1 cellular context compared by ENCODE assay signal in genomic region chr17:44315760-44316731, GRCh38.
A peak's percentile ranks its signal among the peaks of the same experiment; 100 is the strongest.
TF ChIP-seq lines count a peak whose summit lies in the region.

No MANE protein-coding gene starts in this region.

TF ChIP-seq in H1, 55 proteins besides CTCF, POLR2A, EP300 and RAD21:
- TF ChIP-seq SP2 (IDR thresholded peaks at IDR 0.05; ENCODE audit: low read length) (no peak), PHF8 (conservative IDR thresholded peaks at IDR 0.05; ENCODE audit: low read depth, low read length) (no peak), BACH1 (IDR thresholded peaks at IDR 0.05; ENCODE audit: low read length) (0 out of 2 replicates have a peak, but pooled peaks have one; percentile 11), FOSL1 (IDR thresholded peaks at IDR 0.05; ENCODE audit: insufficient read depth, low read depth, low read length) (no peak), SUZ12 (IDR thresholded peaks at IDR 0.05; ENCODE audit: low read length) (peak; percentile 5; the same call in 1 of the 2 replicates), TEAD4 (IDR thresholded peaks at IDR 0.05; ENCODE audit: low read depth, low read length) (no peak), POLR2AphosphoS5 (IDR thresholded peaks at IDR 0.05; ENCODE audit: low read depth, low read length) (no peak), TAF1 (IDR thresholded peaks at IDR 0.05; ENCODE audit: low read depth, low read length) (0 out of 2 replicates have a peak, but pooled peaks have one; percentile 11), SAP30 (IDR thresholded peaks at IDR 0.05; ENCODE audit: insufficient read depth, insufficient replicate concordance, low read length) (no peak), CBX5 (IDR thresholded peaks at IDR 0.05; ENCODE audit: low read depth, low read length) (no peak), JUN (IDR thresholded peaks at IDR 0.05; ENCODE audit: low read depth, low read length) (no peak), CEBPB (IDR thresholded peaks at IDR 0.05; ENCODE audit: low read depth, low read length) (no peak), ZNF274 (IDR thresholded peaks at IDR 0.05; ENCODE audit: borderline replicate concordance, extremely low read depth, low read length) (no peak), KDM5A (IDR thresholded peaks at IDR 0.05; ENCODE audit: low read length) (no peak), TCF12 (IDR thresholded peaks at IDR 0.05; ENCODE audit: low read depth, low read length) (no peak), RFX5 (IDR thresholded peaks at IDR 0.05; ENCODE audit: borderline replicate concordance, low read depth, low read length) (no peak), JUND (IDR thresholded peaks at IDR 0.05; ENCODE audit: low read length) (no peak), BRCA1 (IDR thresholded peaks at IDR 0.05; ENCODE audit: low read depth, low read length) (no peak), SP4 (IDR thresholded peaks at IDR 0.05; ENCODE audit: low read length) (0 out of 2 replicates have a peak, but pooled peaks have one; percentile 43), SIRT6 (IDR thresholded peaks at IDR 0.05; ENCODE audit: low read length) (no peak), GABPA (IDR thresholded peaks at IDR 0.05; ENCODE audit: borderline replicate concordance, insufficient read depth, low read length) (no peak), POU5F1 (IDR thresholded peaks at IDR 0.05; ENCODE audit: low read depth, low read length) (no peak), KDM4A (IDR thresholded peaks at IDR 0.05; ENCODE audit: low read depth, low read length, severe bottlenecking) (peak; percentile 64), RNF2 (IDR thresholded peaks at IDR 0.05; ENCODE audit: borderline replicate concordance, low read depth, low read length, missing control alignments, poor library complexity, severe bottlenecking) (no peak), CBX8 (IDR thresholded peaks at IDR 0.05; ENCODE audit: borderline replicate concordance, low read depth, low read length) (no peak), NANOG (IDR thresholded peaks at IDR 0.05; ENCODE audit: insufficient read depth, low read depth, low read length, poor library complexity, severe bottlenecking) (no peak), SIX5 (IDR thresholded peaks at IDR 0.05; ENCODE audit: low read depth, low read length) (no peak), TAF7 (optimal IDR thresholded peaks at IDR 0.05; ENCODE audit: borderline replicate concordance, low read depth, low read length) (no peak), SIN3A (conservative IDR thresholded peaks at IDR 0.05 in 1 of 2, IDR thresholded peaks at IDR 0.05 in 1 of 2; ENCODE audit: low read depth in 1 of 2, low read length in 2 of 2) (peak in 1 of 2 experiments; percentile 54; a peak in 1 of 4 replicates), ATF2 (IDR thresholded peaks at IDR 0.05; ENCODE audit: low read length) (no peak), HDAC6 (IDR thresholded peaks at IDR 0.05; ENCODE audit: low read depth, low read length) (no peak), CHD7 (IDR thresholded peaks at IDR 0.05; ENCODE audit: insufficient replicate concordance, low read length) (no peak), MAFK (IDR thresholded peaks at IDR 0.05; ENCODE audit: low read depth, low read length) (no peak), EZH2 (IDR thresholded peaks at IDR 0.05; ENCODE audit: low read depth, low read length, severe bottlenecking) (peak; percentile 3), HDAC2 (IDR thresholded peaks at IDR 0.05; ENCODE audit: borderline replicate concordance in 1 of 2, low read depth in 2 of 2, low read length in 2 of 2) (no peak), SP1 (IDR thresholded peaks at IDR 0.05; ENCODE audit: low read depth, low read length) (no peak), NRF1 (IDR thresholded peaks at IDR 0.05; ENCODE audit: low read depth, low read length) (no peak), RBBP5 (IDR thresholded peaks at IDR 0.05; ENCODE audit: borderline replicate concordance, low read depth, low read length) (no peak), CREB1 (IDR thresholded peaks at IDR 0.05) (peak; percentile 14; the same call in 1 of the 2 replicates), GTF2F1 (IDR thresholded peaks at IDR 0.05; ENCODE audit: borderline replicate concordance, low read depth, low read length) (no peak), SRF (IDR thresholded peaks at IDR 0.05; ENCODE audit: low read depth, low read length) (no peak), CHD2 (IDR thresholded peaks at IDR 0.05; ENCODE audit: low read length) (no peak), KDM1A (IDR thresholded peaks at IDR 0.05; ENCODE audit: borderline replicate concordance, low read length) (no peak), ASH2L (IDR thresholded peaks at IDR 0.05; ENCODE audit: low read length) (no peak), YY1 (IDR thresholded peaks at IDR 0.05; ENCODE audit: low read depth, low read length) (no peak), BCL11A (IDR thresholded peaks at IDR 0.05; ENCODE audit: low read depth in 2 of 2, low read length in 2 of 2) (no peak), RXRA (IDR thresholded peaks at IDR 0.05; ENCODE audit: insufficient read depth, low read depth, low read length) (no peak), EGR1 (IDR thresholded peaks at IDR 0.05; ENCODE audit: borderline replicate concordance, low read depth, low read length) (no peak), CHD1 (IDR thresholded peaks at IDR 0.05; ENCODE audit: low read depth, low read length) (no peak), CTBP2 (IDR thresholded peaks at IDR 0.05; ENCODE audit: borderline replicate concordance, insufficient read depth, insufficient read length, low read length) (no peak), TBP (IDR thresholded peaks at IDR 0.05; ENCODE audit: low read depth, low read length) (peak; percentile 74)
- TF ChIP-seq, protein P1, sequence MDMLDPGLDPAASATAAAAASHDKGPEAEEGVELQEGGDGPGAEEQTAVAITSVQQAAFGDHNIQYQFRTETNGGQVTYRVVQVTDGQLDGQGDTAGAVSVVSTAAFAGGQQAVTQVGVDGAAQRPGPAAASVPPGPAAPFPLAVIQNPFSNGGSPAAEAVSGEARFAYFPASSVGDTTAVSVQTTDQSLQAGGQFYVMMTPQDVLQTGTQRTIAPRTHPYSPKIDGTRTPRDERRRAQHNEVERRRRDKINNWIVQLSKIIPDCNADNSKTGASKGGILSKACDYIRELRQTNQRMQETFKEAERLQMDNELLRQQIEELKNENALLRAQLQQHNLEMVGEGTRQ (IDR thresholded peaks at IDR 0.05; ENCODE audit: low read length) = no peak
- TF ChIP-seq, protein P2, sequence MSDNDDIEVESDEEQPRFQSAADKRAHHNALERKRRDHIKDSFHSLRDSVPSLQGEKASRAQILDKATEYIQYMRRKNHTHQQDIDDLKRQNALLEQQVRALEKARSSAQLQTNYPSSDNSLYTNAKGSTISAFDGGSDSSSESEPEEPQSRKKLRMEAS (IDR thresholded peaks at IDR 0.05) = no peak
- TF ChIP-seq, protein P3, sequence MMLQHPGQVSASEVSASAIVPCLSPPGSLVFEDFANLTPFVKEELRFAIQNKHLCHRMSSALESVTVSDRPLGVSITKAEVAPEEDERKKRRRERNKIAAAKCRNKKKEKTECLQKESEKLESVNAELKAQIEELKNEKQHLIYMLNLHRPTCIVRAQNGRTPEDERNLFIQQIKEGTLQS (IDR thresholded peaks at IDR 0.05; ENCODE audit: insufficient read depth, low read depth, low read length) = no peak
- TF ChIP-seq, protein P4, sequence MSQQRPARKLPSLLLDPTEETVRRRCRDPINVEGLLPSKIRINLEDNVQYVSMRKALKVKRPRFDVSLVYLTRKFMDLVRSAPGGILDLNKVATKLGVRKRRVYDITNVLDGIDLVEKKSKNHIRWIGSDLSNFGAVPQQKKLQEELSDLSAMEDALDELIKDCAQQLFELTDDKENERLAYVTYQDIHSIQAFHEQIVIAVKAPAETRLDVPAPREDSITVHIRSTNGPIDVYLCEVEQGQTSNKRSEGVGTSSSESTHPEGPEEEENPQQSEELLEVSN (IDR thresholded peaks at IDR 0.05) = no peak
